In genomic region chr11:6703247-6704063, GRCh38 we compare ENCODE assay signal across 8 cellular contexts. TPM values are rescaled to one million over a fixed set of nuclear protein-coding genes. Genes with fewer than 3 reads are reported as not detected.
DNase-seq lines count a peak whose midpoint lies in the region; ATAC-seq and TF ChIP-seq lines count a peak whose summit lies in the region.

No MANE protein-coding gene starts in this region.

- H3K4me3 ChIP-seq in colonic mucosa (no peak overlapping the region), tibial artery (no peak overlapping the region)

- no peaks in the 10 kb centered on the region for H3K4me1 ChIP-seq in colonic mucosa
- peaks cover 0 to 4% (median 0%) of the 10 kb centered on the region in 4 donors for H3K4me1 ChIP-seq in tibial artery

- no peak overlapping the region for H3K9ac ChIP-seq in colonic mucosa (ENCODE audit: low read depth in 2 of 2, low read length in 2 of 2)

- ATAC-seq in left lobe of liver (peak; percentile 98), GM21390 (IDR thresholded peaks at IDR 0.05; ENCODE audit: unreplicated experiment) (no peak)

- no peaks in the 10 kb centered on the region for H3K9me3 ChIP-seq in colonic mucosa
- no peaks in the 10 kb centered on the region for H3K9me3 ChIP-seq in tibial artery

- TF ChIP-seq RAD21 in Ishikawa (IDR thresholded peaks at IDR 0.05; ENCODE audit: low read depth), result peak; percentile 66

- H3K27me3 ChIP-seq in colonic mucosa, result no peaks in the 10 kb centered on the region
- H3K27me3 ChIP-seq in tibial artery, result no peaks in the 10 kb centered on the region

- intact Hi-C loops in colonic mucosa (cut with DNase I), result no loop called here
- intact Hi-C loops in tibial artery (cut with DNase I; ENCODE audit: low total_unique reads), result no loop called here

- TF ChIP-seq EP300 in Ishikawa (IDR thresholded peaks at IDR 0.05; ENCODE audit: borderline replicate concordance), result no peak

- DNase-seq in NCI-H2107 treated with DMSO at 0.1 percent for 48 hours (lab: John Stamatoyannopoulos, UW; ENCODE audit: unreplicated experiment), result peak; percentile 10
- DNase-seq in NCI-H2107 (lab: John Stamatoyannopoulos, UW), result no peak
- peak; percentile 17 for DNase-seq in SIG-M5 (lab: John Stamatoyannopoulos, UW)
- peak; percentile 61 for DNase-seq in colonic mucosa
- peak; percentile 66 for DNase-seq in left lobe of liver (ENCODE audit: low spot score)
- DNase-seq in tibial artery, result peak; percentile 59 to 71

- no peak overlapping the region for H3K27ac ChIP-seq in colonic mucosa
- H3K27ac ChIP-seq in tibial artery, result no peak overlapping the region

- no peaks in the 10 kb centered on the region for H3K36me3 ChIP-seq in colonic mucosa
- H3K36me3 ChIP-seq in tibial artery, result no peaks in the 10 kb centered on the region

- TF ChIP-seq CTCF in colonic mucosa (IDR thresholded peaks at IDR 0.05) (peak; percentile 40), tibial artery (IDR thresholded peaks at IDR 0.05) (peak; percentile 51 to 58)

TF ChIP-seq in Ishikawa, 13 proteins besides CTCF, POLR2A, EP300 and RAD21:
- TF ChIP-seq TCF12 (IDR thresholded peaks at IDR 0.05; ENCODE audit: low read depth) (no peak), CEBPB (IDR thresholded peaks at IDR 0.05) (peak; percentile 97), EGR1 (IDR thresholded peaks at IDR 0.05) (no peak), REST (IDR thresholded peaks at IDR 0.05; ENCODE audit: low read depth) (no peak), CREB1 (IDR thresholded peaks at IDR 0.05; ENCODE audit: low read depth) (no peak), MAX (IDR thresholded peaks at IDR 0.05) (no peak), USF1 (IDR thresholded peaks at IDR 0.05) (no peak), TEAD4 (IDR thresholded peaks at IDR 0.05) (no peak), NFIC (IDR thresholded peaks at IDR 0.05) (peak; percentile 45), ZBTB7A (IDR thresholded peaks at IDR 0.05; ENCODE audit: low read depth) (no peak), YY1 (IDR thresholded peaks at IDR 0.05; ENCODE audit: low read depth) (no peak)

RNA-seq across cellular contexts. Expression of gene MRPL17, which starts 20.3 kb away (rescaled TPM):
- total RNA-seq in colonic mucosa, result 10 to 100 TPM; 34.6 to 75.1 TPM
- 13.5 TPM for total RNA-seq in left lobe of liver

RNA-seq across cellular contexts. Expression of gene DCHS1, which starts 47.8 kb away (rescaled TPM):
- 1 to 10 TPM; 4.7 to 8.3 TPM for total RNA-seq in colonic mucosa
- 2.5 TPM for total RNA-seq in left lobe of liver
